In genomic region chr1:147579532-147580199, GRCh38 we compare ENCODE assay signal across 10 cellular contexts. TPM values are rescaled to one million over a fixed set of nuclear protein-coding genes. Genes with fewer than 3 reads are reported as not detected.
DNase-seq lines count a peak whose midpoint lies in the region; ATAC-seq and TF ChIP-seq lines count a peak whose summit lies in the region.
"Had no signal": no experiment of that assay in that cellular context is flagged by ENCODE, and none has a peak within 500 bp of the region (broad histone marks: within the 10 kb centered on the region; RNA-seq: fewer than 3 reads in every experiment).

No MANE protein-coding gene starts in this region.

- ATAC-seq in GM21447 (IDR thresholded peaks at IDR 0.05; ENCODE audit: unreplicated experiment) = no peak
- no peak for ATAC-seq in HG02885 (IDR thresholded peaks at IDR 0.05; ENCODE audit: poor library complexity, unreplicated experiment)

- H3K9ac ChIP-seq in Loucy (ENCODE audit: low read depth, low read length, poor library complexity, severe bottlenecking) (no peak overlapping the region), colonic mucosa (ENCODE audit: low read depth in 2 of 2, low read length in 2 of 2) (no peak overlapping the region)

- H3K27ac Mint-ChIP-seq in Calu3 (ENCODE audit: unreplicated experiment) (peak overlapping the region; percentile 55), osteocyte (ENCODE audit: unreplicated experiment) (peak overlapping the region; percentile 53)

- no peaks in the 10 kb centered on the region for H3K36me3 Mint-ChIP-seq in Calu3 (ENCODE audit: insufficient read depth, unreplicated experiment)
- peaks cover 9% of the 10 kb centered on the region for H3K36me3 Mint-ChIP-seq in osteocyte (ENCODE audit: unreplicated experiment)

- H3K9me2 ChIP-seq in Loucy (replicated peaks; ENCODE audit: low read depth, low read length) = no peaks in the 10 kb centered on the region

- no peaks in the 10 kb centered on the region for H3K27me3 Mint-ChIP-seq in Calu3 (ENCODE audit: unreplicated experiment)
- no peaks in the 10 kb centered on the region for H3K27me3 Mint-ChIP-seq in osteocyte (ENCODE audit: unreplicated experiment)

- peak overlapping the region; percentile 52 for H3K4me3 Mint-ChIP-seq in Calu3 (ENCODE audit: low read depth, unreplicated experiment)
- no peak overlapping the region for H3K4me3 Mint-ChIP-seq in osteocyte (ENCODE audit: unreplicated experiment)

- CTCF ChIA-PET in Calu3 (lab: Charles Lee) = interaction anchor here (0.9 to 2.0 kb wide), 6 partner anchors 20 to 64 kb away, joined by 3 to 7 read pairs (median 4); partner anchors contain the start of gene BCL9

- no peaks in the 10 kb centered on the region for H3K9me3 ChIP-seq in Loucy (ENCODE audit: insufficient read depth, low read depth, low read length)
- no peaks in the 10 kb centered on the region for H3K9me3 ChIP-seq in colonic mucosa
- H3K9me3 ChIP-seq: tibial nerve had no signal

- H3K27me3 ChIP-seq in Loucy (ENCODE audit: insufficient read depth, low read length, poor library complexity, severe bottlenecking) (peaks cover 47% of the 10 kb centered on the region), colonic mucosa (no peaks in the 10 kb centered on the region)
- H3K27me3 ChIP-seq: tibial nerve had no signal

- peak overlapping the region; percentile 34 for H3K4me2 ChIP-seq in Loucy (ENCODE audit: low read depth, low read length, poor library complexity, severe bottlenecking)

- H3K9me3 Mint-ChIP-seq in Calu3 (ENCODE audit: low read depth, unreplicated experiment) = no peaks in the 10 kb centered on the region
- no peaks in the 10 kb centered on the region for H3K9me3 Mint-ChIP-seq in osteocyte (ENCODE audit: unreplicated experiment)

- H3K36me3 ChIP-seq in Loucy (ENCODE audit: insufficient read depth, low read length) (no peaks in the 10 kb centered on the region), colonic mucosa (no peaks in the 10 kb centered on the region)
- H3K36me3 ChIP-seq: tibial nerve had no signal

- H3K27ac ChIP-seq in colonic mucosa = no peak overlapping the region

- no peaks in the 10 kb centered on the region for H3F3A ChIP-seq in Loucy (ENCODE audit: low read depth)

- in situ Hi-C loops in GM13976 (cut with MboI; ENCODE audit: low sequenced_read_pairs, unreplicated experiment) = no loop called here

- DNase-seq in Calu3 (peak; percentile 72), colonic mucosa (peak; percentile 72), osteocyte (ENCODE audit: extremely low spot score, unreplicated experiment) (no peak), GM13976 (ENCODE audit: low spot score) (no peak), superior temporal gyrus (ENCODE audit: extremely low spot score) (no peak)
- DNase-seq: activated CD4-positive, alpha-beta T cell treated with anti-CD3 and anti-CD28 coated beads for 48 hours had no signal

- H3K4me1 Mint-ChIP-seq in Calu3 (ENCODE audit: low read depth, unreplicated experiment) (peaks cover 16% of the 10 kb centered on the region), osteocyte (ENCODE audit: unreplicated experiment) (peaks cover 20% of the 10 kb centered on the region)

- no TSS peak for BruUV-seq in Calu3 (replicated peaks; lab: Mats Ljungman, UMichigan)

- no peak for TF ChIP-seq CTCF in Calu3 (IDR thresholded peaks at IDR 0.05; ENCODE audit: unreplicated experiment)
- no peak for TF ChIP-seq CTCF in Loucy (conservative IDR thresholded peaks at IDR 0.05; ENCODE audit: low read length)
- TF ChIP-seq CTCF in colonic mucosa (IDR thresholded peaks at IDR 0.05) = no peak
- TF ChIP-seq CTCF in osteocyte (IDR thresholded peaks at IDR 0.05) = no peak
- TF ChIP-seq CTCF in GM13976 (IDR thresholded peaks at IDR 0.05; ENCODE audit: borderline replicate concordance, control extremely low read depth, extremely low read depth, insufficient read depth, missing control alignments) = no peak

- H2AFZ ChIP-seq in Loucy (ENCODE audit: low read length) = no peak overlapping the region

- H3K4me1 ChIP-seq in Loucy (ENCODE audit: insufficient read depth, low read length, poor library complexity, severe bottlenecking) (peaks cover 13% of the 10 kb centered on the region), colonic mucosa (peaks cover 5% of the 10 kb centered on the region)

- H3K79me2 ChIP-seq in Loucy (ENCODE audit: insufficient read depth, low read length) = no peaks in the 10 kb centered on the region

- intact Hi-C loops in Calu3 (cut with micrococcal nuclease; ENCODE audit: unreplicated experiment) (loop anchor here (5.0 kb wide), 1 partner anchor 37 kb away; the partner anchor contains the start of gene BCL9), colonic mucosa (cut with DNase I) (no loop called here)

- H3K4me3 ChIP-seq in Loucy (ENCODE audit: low read length, poor library complexity, severe bottlenecking) (no peak overlapping the region), colonic mucosa (no peak overlapping the region)
- H3K4me3 ChIP-seq: tibial nerve had no signal

- H4K20me1 ChIP-seq in Loucy (ENCODE audit: insufficient read depth, low read length, poor library complexity, severe bottlenecking) = no peaks in the 10 kb centered on the region

RNA-seq across cellular contexts. Expression of gene BCL9, which starts 38.4 kb away (rescaled TPM):
- total RNA-seq in Calu3 (2022) (24.4 and 25.5 TPM in 2 replicates), colonic mucosa (10 to 100 TPM; 15.5 to 21.4 TPM), osteocyte (30.8 and 32.5 TPM in 2 replicates)

Comparison
In these comparisons a context has a peak if more than half of its experiments do, and no peak if none do; other contexts are left out.
1. DNase-seq: peak in Calu3 (single experiment) and colonic mucosa (single experiment); none in osteocyte (single experiment), GM13976 (single experiment) and superior temporal gyrus (single experiment).